1 cellular context compared by ENCODE assay signal in the genomic region with DNA sequence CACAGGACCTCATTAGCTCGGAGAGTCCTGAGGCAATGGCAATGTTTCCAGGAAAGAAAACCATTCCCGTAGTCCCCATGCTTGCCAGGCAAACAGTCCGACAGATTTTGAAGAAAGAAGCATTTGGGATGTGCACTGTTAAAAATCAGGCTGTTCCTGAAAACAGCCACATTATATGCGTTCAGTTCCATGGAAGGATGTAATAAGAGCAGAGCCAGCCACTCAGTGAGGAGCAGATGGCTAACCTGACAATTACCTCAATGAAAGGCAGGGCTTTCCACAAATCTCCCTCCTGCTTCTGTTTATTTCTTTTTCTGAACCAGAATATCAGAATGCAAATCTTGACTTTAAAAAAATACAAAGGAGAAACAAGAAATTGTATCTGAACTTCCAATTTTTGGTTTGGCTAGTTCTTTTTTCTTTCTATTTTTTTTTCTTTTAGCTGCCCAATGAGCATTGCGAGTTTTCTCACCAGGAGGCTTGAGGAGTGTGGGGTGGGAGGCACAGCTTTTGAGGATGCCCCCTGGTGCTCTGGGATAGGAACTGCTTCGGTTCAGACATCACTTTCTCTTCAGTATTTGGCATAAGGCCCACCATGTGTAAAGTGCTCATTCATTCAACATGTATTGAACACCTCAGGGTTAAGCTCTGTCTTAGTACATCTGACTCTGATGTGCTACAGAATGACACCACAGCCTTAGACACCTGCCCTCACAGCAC.
TF ChIP-seq lines count a peak whose summit lies in the region.

No MANE protein-coding gene starts in this region.

TF ChIP-seq in GM12878, 131 proteins besides CTCF, POLR2A, EP300 and RAD21 (continued from another document):
- TF ChIP-seq, protein P1, sequence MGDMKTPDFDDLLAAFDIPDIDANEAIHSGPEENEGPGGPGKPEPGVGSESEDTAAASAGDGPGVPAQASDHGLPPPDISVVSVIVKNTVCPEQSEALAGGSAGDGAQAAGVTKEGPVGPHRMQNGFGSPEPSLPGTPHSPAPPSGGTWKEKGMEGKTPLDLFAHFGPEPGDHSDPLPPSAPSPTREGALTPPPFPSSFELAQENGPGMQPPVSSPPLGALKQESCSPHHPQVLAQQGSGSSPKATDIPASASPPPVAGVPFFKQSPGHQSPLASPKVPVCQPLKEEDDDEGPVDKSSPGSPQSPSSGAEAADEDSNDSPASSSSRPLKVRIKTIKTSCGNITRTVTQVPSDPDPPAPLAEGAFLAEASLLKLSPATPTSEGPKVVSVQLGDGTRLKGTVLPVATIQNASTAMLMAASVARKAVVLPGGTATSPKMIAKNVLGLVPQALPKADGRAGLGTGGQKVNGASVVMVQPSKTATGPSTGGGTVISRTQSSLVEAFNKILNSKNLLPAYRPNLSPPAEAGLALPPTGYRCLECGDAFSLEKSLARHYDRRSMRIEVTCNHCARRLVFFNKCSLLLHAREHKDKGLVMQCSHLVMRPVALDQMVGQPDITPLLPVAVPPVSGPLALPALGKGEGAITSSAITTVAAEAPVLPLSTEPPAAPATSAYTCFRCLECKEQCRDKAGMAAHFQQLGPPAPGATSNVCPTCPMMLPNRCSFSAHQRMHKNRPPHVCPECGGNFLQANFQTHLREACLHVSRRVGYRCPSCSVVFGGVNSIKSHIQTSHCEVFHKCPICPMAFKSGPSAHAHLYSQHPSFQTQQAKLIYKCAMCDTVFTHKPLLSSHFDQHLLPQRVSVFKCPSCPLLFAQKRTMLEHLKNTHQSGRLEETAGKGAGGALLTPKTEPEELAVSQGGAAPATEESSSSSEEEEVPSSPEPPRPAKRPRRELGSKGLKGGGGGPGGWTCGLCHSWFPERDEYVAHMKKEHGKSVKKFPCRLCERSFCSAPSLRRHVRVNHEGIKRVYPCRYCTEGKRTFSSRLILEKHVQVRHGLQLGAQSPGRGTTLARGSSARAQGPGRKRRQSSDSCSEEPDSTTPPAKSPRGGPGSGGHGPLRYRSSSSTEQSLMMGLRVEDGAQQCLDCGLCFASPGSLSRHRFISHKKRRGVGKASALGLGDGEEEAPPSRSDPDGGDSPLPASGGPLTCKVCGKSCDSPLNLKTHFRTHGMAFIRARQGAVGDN (IDR thresholded peaks at IDR 0.05) = peak; percentile 43; the same call in 1 of the 2 replicates
- no peak for TF ChIP-seq LARP7 (IDR thresholded peaks at IDR 0.05)
- no peak for TF ChIP-seq CBFB (IDR thresholded peaks at IDR 0.05; ENCODE audit: low read depth)
- TF ChIP-seq POLR2AphosphoS2 (IDR thresholded peaks at IDR 0.05; ENCODE audit: low read depth, low read length) = no peak
- TF ChIP-seq NBN (IDR thresholded peaks at IDR 0.05) = 0 out of 2 replicates have a peak, but pooled peaks have one; percentile 15
- TF ChIP-seq, protein P2, sequence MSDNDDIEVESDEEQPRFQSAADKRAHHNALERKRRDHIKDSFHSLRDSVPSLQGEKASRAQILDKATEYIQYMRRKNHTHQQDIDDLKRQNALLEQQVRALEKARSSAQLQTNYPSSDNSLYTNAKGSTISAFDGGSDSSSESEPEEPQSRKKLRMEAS (IDR thresholded peaks at IDR 0.05; ENCODE audit: low read depth, low read length) = 0 out of 2 replicates have a peak, but pooled peaks have one; percentile 20
- TF ChIP-seq, protein P3, sequence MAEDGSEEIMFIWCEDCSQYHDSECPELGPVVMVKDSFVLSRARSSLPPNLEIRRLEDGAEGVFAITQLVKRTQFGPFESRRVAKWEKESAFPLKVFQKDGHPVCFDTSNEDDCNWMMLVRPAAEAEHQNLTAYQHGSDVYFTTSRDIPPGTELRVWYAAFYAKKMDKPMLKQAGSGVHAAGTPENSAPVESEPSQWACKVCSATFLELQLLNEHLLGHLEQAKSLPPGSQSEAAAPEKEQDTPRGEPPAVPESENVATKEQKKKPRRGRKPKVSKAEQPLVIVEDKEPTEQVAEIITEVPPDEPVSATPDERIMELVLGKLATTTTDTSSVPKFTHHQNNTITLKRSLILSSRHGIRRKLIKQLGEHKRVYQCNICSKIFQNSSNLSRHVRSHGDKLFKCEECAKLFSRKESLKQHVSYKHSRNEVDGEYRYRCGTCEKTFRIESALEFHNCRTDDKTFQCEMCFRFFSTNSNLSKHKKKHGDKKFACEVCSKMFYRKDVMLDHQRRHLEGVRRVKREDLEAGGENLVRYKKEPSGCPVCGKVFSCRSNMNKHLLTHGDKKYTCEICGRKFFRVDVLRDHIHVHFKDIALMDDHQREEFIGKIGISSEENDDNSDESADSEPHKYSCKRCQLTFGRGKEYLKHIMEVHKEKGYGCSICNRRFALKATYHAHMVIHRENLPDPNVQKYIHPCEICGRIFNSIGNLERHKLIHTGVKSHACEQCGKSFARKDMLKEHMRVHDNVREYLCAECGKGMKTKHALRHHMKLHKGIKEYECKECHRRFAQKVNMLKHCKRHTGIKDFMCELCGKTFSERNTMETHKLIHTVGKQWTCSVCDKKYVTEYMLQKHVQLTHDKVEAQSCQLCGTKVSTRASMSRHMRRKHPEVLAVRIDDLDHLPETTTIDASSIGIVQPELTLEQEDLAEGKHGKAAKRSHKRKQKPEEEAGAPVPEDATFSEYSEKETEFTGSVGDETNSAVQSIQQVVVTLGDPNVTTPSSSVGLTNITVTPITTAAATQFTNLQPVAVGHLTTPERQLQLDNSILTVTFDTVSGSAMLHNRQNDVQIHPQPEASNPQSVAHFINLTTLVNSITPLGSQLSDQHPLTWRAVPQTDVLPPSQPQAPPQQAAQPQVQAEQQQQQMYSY (CRISPR knock-in tag; IDR thresholded peaks at IDR 0.05) = no peak
- peak; percentile 44; the same call in 1 of the 2 replicates for TF ChIP-seq MXI1 (IDR thresholded peaks at IDR 0.05; ENCODE audit: low read depth, low read length)
- TF ChIP-seq SMARCA5 (IDR thresholded peaks at IDR 0.05) = 0 out of 2 replicates have a peak, but pooled peaks have one; percentile 37
- no peak for TF ChIP-seq KLF5 (IDR thresholded peaks at IDR 0.05; ENCODE audit: partially characterized antibody)
- TF ChIP-seq ZZZ3 (IDR thresholded peaks at IDR 0.05; ENCODE audit: control insufficient read depth, insufficient read length, low read depth) = no peak
- peak; percentile 63 for TF ChIP-seq SMAD1 (IDR thresholded peaks at IDR 0.05; ENCODE audit: low read depth, partially characterized antibody)
- no peak for TF ChIP-seq MTA3 (IDR thresholded peaks at IDR 0.05; ENCODE audit: borderline replicate concordance, low read length)
- TF ChIP-seq BHLHE40 (IDR thresholded peaks at IDR 0.05; ENCODE audit: borderline replicate concordance in 1 of 2, low read depth in 2 of 2, low read length in 1 of 2) = 0 out of 4 replicates have a peak, but pooled peaks of 1 of the 2 experiments have one; percentile 9
- TF ChIP-seq, protein P4, sequence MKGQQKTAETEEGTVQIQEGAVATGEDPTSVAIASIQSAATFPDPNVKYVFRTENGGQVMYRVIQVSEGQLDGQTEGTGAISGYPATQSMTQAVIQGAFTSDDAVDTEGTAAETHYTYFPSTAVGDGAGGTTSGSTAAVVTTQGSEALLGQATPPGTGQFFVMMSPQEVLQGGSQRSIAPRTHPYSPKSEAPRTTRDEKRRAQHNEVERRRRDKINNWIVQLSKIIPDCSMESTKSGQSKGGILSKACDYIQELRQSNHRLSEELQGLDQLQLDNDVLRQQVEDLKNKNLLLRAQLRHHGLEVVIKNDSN (IDR thresholded peaks at IDR 0.05; ENCODE audit: borderline replicate concordance, extremely low read length, insufficient read depth, low read depth, low read length) = no peak
- TF ChIP-seq STAT1 (conservative IDR thresholded peaks at IDR 0.05) = no peak
- TF ChIP-seq, protein P5, sequence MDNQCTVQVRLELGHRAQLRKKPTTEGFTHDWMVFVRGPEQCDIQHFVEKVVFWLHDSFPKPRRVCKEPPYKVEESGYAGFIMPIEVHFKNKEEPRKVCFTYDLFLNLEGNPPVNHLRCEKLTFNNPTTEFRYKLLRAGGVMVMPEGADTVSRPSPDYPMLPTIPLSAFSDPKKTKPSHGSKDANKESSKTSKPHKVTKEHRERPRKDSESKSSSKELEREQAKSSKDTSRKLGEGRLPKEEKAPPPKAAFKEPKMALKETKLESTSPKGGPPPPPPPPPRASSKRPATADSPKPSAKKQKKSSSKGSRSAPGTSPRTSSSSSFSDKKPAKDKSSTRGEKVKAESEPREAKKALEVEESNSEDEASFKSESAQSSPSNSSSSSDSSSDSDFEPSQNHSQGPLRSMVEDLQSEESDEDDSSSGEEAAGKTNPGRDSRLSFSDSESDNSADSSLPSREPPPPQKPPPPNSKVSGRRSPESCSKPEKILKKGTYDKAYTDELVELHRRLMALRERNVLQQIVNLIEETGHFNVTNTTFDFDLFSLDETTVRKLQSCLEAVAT (IDR thresholded peaks at IDR 0.05) = no peak
- TF ChIP-seq YY1 (IDR thresholded peaks at IDR 0.05; ENCODE audit: low read depth, low read length) = peak; percentile 63
- TF ChIP-seq HDGF (IDR thresholded peaks at IDR 0.05) = no peak; the same call in 1 of the 2 replicates
- peak; percentile 69 for TF ChIP-seq SMC3 (IDR thresholded peaks at IDR 0.05; ENCODE audit: borderline replicate concordance, low read length)
- no peak for TF ChIP-seq BRCA1 (IDR thresholded peaks at IDR 0.05; ENCODE audit: low read depth, low read length)
TF ChIP-seq in GM12878: peak in this region for 10.
